Comparison of ENCODE assay signal across 18 cellular contexts in the genomic region with DNA sequence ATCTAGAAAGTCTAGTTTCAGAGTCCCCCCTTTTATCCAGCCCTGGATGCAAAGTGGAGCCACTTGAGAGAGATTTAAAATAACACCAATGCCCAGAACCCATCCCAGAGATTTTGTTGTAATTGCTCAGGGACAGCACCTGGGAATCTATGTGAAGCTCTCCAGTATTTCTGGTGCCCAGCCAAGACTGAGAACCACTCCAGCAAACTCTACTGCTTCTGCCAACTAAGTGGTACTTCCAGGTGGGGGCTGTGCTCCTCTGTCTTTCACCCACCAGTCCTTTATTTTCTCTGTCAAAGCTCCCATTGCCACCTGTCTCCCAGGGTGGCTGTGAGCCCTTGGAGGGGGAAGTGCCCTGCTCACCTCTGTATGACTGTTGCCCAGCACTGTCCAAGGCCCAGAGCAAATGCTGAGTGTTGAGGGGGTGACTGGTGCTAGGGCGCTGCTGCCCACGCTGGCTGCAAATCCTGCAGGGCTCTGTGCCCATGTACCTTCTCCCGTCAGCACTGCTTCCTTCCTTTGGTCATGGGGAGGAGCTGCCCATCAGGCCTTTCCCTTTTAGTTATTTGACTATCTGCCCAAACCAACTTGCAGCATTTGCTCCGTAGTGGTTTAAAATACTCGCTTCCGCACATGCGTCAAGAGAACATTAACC. TPM values are rescaled to one million over a fixed set of nuclear protein-coding genes. Genes with fewer than 3 reads are reported as not detected.
A peak's percentile ranks its signal among the peaks of the same experiment; 100 is the strongest.
DNase-seq lines count a peak whose midpoint lies in the region; ATAC-seq lines count a peak whose summit lies in the region.
"Had no signal": no experiment of that assay in that cellular context is flagged by ENCODE, and none has a peak within 500 bp of the region (broad histone marks: within the 10 kb centered on the region; RNA-seq: fewer than 3 reads in every experiment).

No MANE protein-coding gene starts in this region.

- H3K18ac ChIP-seq in neuronal stem cell (ENCODE audit: low read length): peak overlapping the region; percentile 78

- H2AFZ ChIP-seq in neuronal stem cell (ENCODE audit: low read length): no peak overlapping the region
- H2AFZ ChIP-seq: GM23338 had no signal

- peak overlapping the region; percentile 58 for H2BK12ac ChIP-seq in neuronal stem cell (ENCODE audit: low read length)

- H2AK5ac ChIP-seq in neuronal stem cell (ENCODE audit: low read depth, low read length): peak overlapping the region; percentile 47

- ATAC-seq in T-helper 17 cell: no peak
- ATAC-seq: CD8-positive, alpha-beta T cell; GM12878; GM23338; T-cell had no signal

- H3K14ac ChIP-seq in neuronal stem cell (ENCODE audit: low read length): no peak overlapping the region

- no peak overlapping the region for H2BK5ac ChIP-seq in neuronal stem cell (ENCODE audit: low read length)

- no peaks in the 10 kb centered on the region for H3K36me3 Mint-ChIP-seq in T-helper 17 cell (ENCODE audit: low read depth)
- H3K36me3 Mint-ChIP-seq: CD8-positive, alpha-beta T cell; T-cell had no signal

- no peaks in the 10 kb centered on the region for H3K27me3 ChIP-seq in neuronal stem cell (ENCODE audit: control insufficient read depth in 3 of 3, insufficient read depth in 3 of 3, low read depth in 1 of 3, low read length in 3 of 3)
- H3K27me3 ChIP-seq: BE2C had no signal

- no peaks in the 10 kb centered on the region for H3K79me1 ChIP-seq in neuronal stem cell (ENCODE audit: low read depth, low read length)

- WGBS in neuronal stem cell (ENCODE audit: extremely low coverage in 2 of 2, insufficient read length in 2 of 2, insufficient replicate concordance in 1 of 2), 2 donors: no CpG with 5 or more reads among the region's 7 CpGs

- H3K4me3 ChIP-seq in neuronal stem cell (ENCODE audit: low read length in 2 of 2): no peak overlapping the region
- H3K4me3 ChIP-seq: GM12878, GM23338, SK-N-MC had no signal

- no peaks in the 10 kb centered on the region for H3K36me3 ChIP-seq in neuronal stem cell (replicated peaks in 1 of 2; ENCODE audit: control insufficient read depth in 2 of 2, insufficient read depth in 2 of 2, low read length in 2 of 2)
- H3K36me3 ChIP-seq: BE2C had no signal

- H4K8ac ChIP-seq in neuronal stem cell (ENCODE audit: low read depth, low read length): no peak overlapping the region

- no peak overlapping the region for H3K27ac Mint-ChIP-seq in T-helper 17 cell
- H3K27ac Mint-ChIP-seq: CD8-positive, alpha-beta T cell; GM23338; T-cell had no signal

- H3K9me3 ChIP-seq in neuronal stem cell (replicated peaks in 1 of 2; ENCODE audit: control insufficient read depth in 2 of 2, insufficient read depth in 1 of 2, low read depth in 1 of 2, low read length in 2 of 2) (no peaks in the 10 kb centered on the region), T-helper 17 cell (ENCODE audit: control insufficient read depth, low read length, poor library complexity, severe bottlenecking) (no peaks in the 10 kb centered on the region)
- H3K9me3 ChIP-seq: BE2C had no signal

- intact Hi-C loops in posterior vena cava (cut with DNase I): loop anchor here in 1 of 2 donors (10.0 kb wide), 1 partner anchor 910 kb away; no protein-coding TSS in a partner anchor

- H3K27ac ChIP-seq in neuronal stem cell (replicated peaks; ENCODE audit: low read length): no peak overlapping the region
- H3K27ac ChIP-seq: SK-N-MC had no signal

- H2BK120ac ChIP-seq in neuronal stem cell (ENCODE audit: low read depth, low read length): no peak overlapping the region

- no peaks in the 10 kb centered on the region for H3K4me1 Mint-ChIP-seq in T-helper 17 cell
- H3K4me1 Mint-ChIP-seq: GM23338, T-cell had no signal

- no peak overlapping the region for H3K4me2 ChIP-seq in neuronal stem cell (ENCODE audit: insufficient read depth, low read length, poor library complexity, severe bottlenecking)
- H3K4me2 ChIP-seq: GM23338 had no signal

- peaks cover 43% of the 10 kb centered on the region for H3K27me3 Mint-ChIP-seq in T-helper 17 cell

- H3K9ac ChIP-seq in neuronal stem cell (ENCODE audit: low read depth, low read length, poor library complexity): no peak overlapping the region

- peak; percentile 55 for DNase-seq in NCI-H1092 treated with DMSO at 0.1 percent for 48 hours (lab: John Stamatoyannopoulos, UW)
- peak; percentile 48 for DNase-seq in NCI-H2029 (lab: John Stamatoyannopoulos, UW)
- peak; percentile 27 for DNase-seq in SHP77 treated with DMSO at 0.1 percent for 48 hours (lab: John Stamatoyannopoulos, UW)
- no peak for DNase-seq in neuronal stem cell (ENCODE audit: low spot score)
- DNase-seq in posterior vena cava (ENCODE audit: low spot score): no peak
- DNase-seq in C1 segment of cervical spinal cord (lab: John Stamatoyannopoulos, UW): no peak
- DNase-seq in T-helper 17 cell: no peak
- DNase-seq: BE2C; CD8-positive, alpha-beta T cell; GDM1; KBM-7; MV-4-11; NCI-H2171; NCI-H774; T-cell had no signal

- H3K23ac ChIP-seq in neuronal stem cell (ENCODE audit: low read depth, low read length, poor library complexity): no peak overlapping the region

- H3K4me3 Mint-ChIP-seq in T-helper 17 cell: no peak overlapping the region
- H3K4me3 Mint-ChIP-seq: CD8-positive, alpha-beta T cell; GM23338; T-cell had no signal

- no peaks in the 10 kb centered on the region for H3K4me1 ChIP-seq in neuronal stem cell (ENCODE audit: control insufficient read depth in 2 of 2, insufficient read depth in 1 of 2, low read depth in 1 of 2, low read length in 2 of 2)

- H2BK15ac ChIP-seq in neuronal stem cell (ENCODE audit: low read length): no peak overlapping the region

- H3K4ac ChIP-seq in neuronal stem cell (ENCODE audit: low read length): no peak overlapping the region

- no peak overlapping the region for H4K91ac ChIP-seq in neuronal stem cell (ENCODE audit: low read depth, low read length, poor library complexity)

RNA-seq across cellular contexts. Expression of a gene that starts 9.4 kb away (rescaled TPM):
- 0.36 TPM for polyA plus RNA-seq in neuronal stem cell (2013, experiment 1 of 2)
- 0.37 TPM for polyA plus RNA-seq in neuronal stem cell (2013, experiment 2 of 2)
- total RNA-seq in posterior vena cava (10 to 100 TPM; 22.2 to 28.0 TPM), T-helper 17 cell (not detected)
- total RNA-seq: CD8-positive, alpha-beta T cell had no signal

Comparison
In these comparisons a context has a peak if more than half of its experiments do, and no peak if none do; other contexts are left out.
1. DNase-seq: peak in NCI-H1092 treated with DMSO at 0.1 percent for 48 hours (single experiment), NCI-H2029 (single experiment) and SHP77 treated with DMSO at 0.1 percent for 48 hours (single experiment); none in neuronal stem cell (single experiment), posterior vena cava (single experiment), C1 segment of cervical spinal cord (0 of 14) and T-helper 17 cell (0 of 3).
2. RNA of a gene that starts 9.4 kb away (total RNA-seq): 22.2 to 28.0 TPM in posterior vena cava; not detected in T-helper 17 cell; every median in the first group is over 10 times any median in the second.